Comparison of ENCODE assay signal across 13 cellular contexts in the genomic region with DNA sequence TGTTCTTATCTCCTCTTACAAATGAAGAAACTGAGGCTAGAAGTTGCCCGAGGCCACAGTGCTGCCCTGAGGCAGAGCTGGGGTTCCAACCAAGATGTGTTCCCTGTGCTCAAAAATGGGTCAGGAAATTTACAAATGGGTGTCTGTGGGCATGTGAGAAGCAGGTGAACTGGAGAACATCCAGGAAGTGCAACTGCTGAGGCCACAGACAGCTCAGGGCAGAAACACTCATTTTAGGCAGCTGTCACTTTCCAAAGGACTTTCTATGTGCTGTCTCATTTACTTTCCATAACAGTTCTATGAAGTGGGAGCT. TPM values are rescaled to one million over a fixed set of nuclear protein-coding genes. Genes with fewer than 3 reads are reported as not detected.
A peak's percentile ranks its signal among the peaks of the same experiment; 100 is the strongest.
DNase-seq lines count a peak whose midpoint lies in the region; ATAC-seq, FAIRE-seq and TF ChIP-seq lines count a peak whose summit lies in the region.
"Had no signal": no experiment of that assay in that cellular context is flagged by ENCODE, and none has a peak within 500 bp of the region (broad histone marks: within the 10 kb centered on the region; RNA-seq: fewer than 3 reads in every experiment).

No MANE protein-coding gene starts in this region.

- no peak overlapping the region for H3K9ac ChIP-seq in trophoblast cell (ENCODE audit: low read length)

- H4K8ac ChIP-seq in trophoblast cell (ENCODE audit: low read depth, low read length): no peak overlapping the region

- no peaks in the 10 kb centered on the region for H3K9me3 ChIP-seq in trophoblast cell (ENCODE audit: insufficient read depth, low read depth, low read length)
- H3K9me3 ChIP-seq: HAP-1 had no signal

- no peak overlapping the region for H3K4me2 ChIP-seq in trophoblast cell (ENCODE audit: low read length)

- H3K4me1 ChIP-seq in trophoblast cell (ENCODE audit: control insufficient read depth in 1 of 2, insufficient read depth in 2 of 2, low read length in 2 of 2): no peaks in the 10 kb centered on the region

- H3K27me3 Mint-ChIP-seq in activated CD4-positive, alpha-beta T cell treated with anti-CD3 and anti-CD28 coated beads, Interleukin-2, amount 10 ng/mL, durations not matched to agents 7 days and 5 days: no peaks in the 10 kb centered on the region

- H3K18ac ChIP-seq in trophoblast cell (ENCODE audit: low read length): no peak overlapping the region

- no peak overlapping the region for H3K4ac ChIP-seq in trophoblast cell (ENCODE audit: low read depth, low read length)

- no peaks in the 10 kb centered on the region for H3K79me1 ChIP-seq in trophoblast cell (ENCODE audit: low read length)

- H3K4me1 Mint-ChIP-seq in activated CD4-positive, alpha-beta T cell treated with anti-CD3 and anti-CD28 coated beads, Interleukin-2, amount 10 ng/mL, durations not matched to agents 7 days and 5 days: peaks cover 58% of the 10 kb centered on the region
- H3K4me1 Mint-ChIP-seq in stimulated activated effector memory CD8-positive, alpha-beta T cell treated with anti-CD3 and anti-CD28 coated beads, Interleukin-12 subunit alpha, Interleukin-12 subunit beta, amount 100 ng/mL, for 72 hours: peaks cover 58% of the 10 kb centered on the region

- H3K27ac ChIP-seq in RWPE1 (peak overlapping the region; percentile 56), trophoblast cell (ENCODE audit: low read depth, low read length) (no peak overlapping the region)

- CTCF ChIA-PET in activated CD4-positive, alpha-beta T cell treated with anti-CD3 and anti-CD28 coated beads, Interleukin-2, amount 10 ng/mL, durations not matched to agents 7 days and 5 days (lab: Charles Lee): interaction anchor here (1.0 to 1.8 kb wide), 5 partner anchors 9 to 206 kb away, joined by 3 to 5 read pairs (median 4); no protein-coding TSS in a partner anchor
- CTCF ChIA-PET in RWPE1 (lab: Yijun Ruan, JAX): interaction anchor here (0.6 kb wide), 2 partner anchors 80 to 239 kb away, joined by 3 to 7 read pairs; no protein-coding TSS in a partner anchor

- POLR2A ChIA-PET in activated CD4-positive, alpha-beta T cell treated with anti-CD3 and anti-CD28 coated beads, Interleukin-2, amount 10 ng/mL, durations not matched to agents 7 days and 5 days (lab: Charles Lee): no interaction called here
- POLR2A ChIA-PET in RWPE1 (lab: Yijun Ruan, JAX; ENCODE audit: low non-redundant PET): no interaction called here

- FAIRE-seq in bronchial epithelial cell (lab: Jason Lieb, UNC): peak; percentile 58

- H3K27ac Mint-ChIP-seq in activated CD4-positive, alpha-beta T cell treated with anti-CD3 and anti-CD28 coated beads, Interleukin-2, amount 10 ng/mL, durations not matched to agents 7 days and 5 days: peak overlapping the region; percentile 90
- peak overlapping the region; percentile 60 for H3K27ac Mint-ChIP-seq in stimulated activated effector memory CD8-positive, alpha-beta T cell treated with anti-CD3 and anti-CD28 coated beads, Interleukin-12 subunit alpha, Interleukin-12 subunit beta, amount 100 ng/mL, for 72 hours

- H3K4me3 ChIP-seq in bronchial epithelial cell (ENCODE audit: low read depth, low read length): no peak overlapping the region
- no peak overlapping the region for H3K4me3 ChIP-seq in trophoblast cell (ENCODE audit: low read depth, low read length)
- H3K4me3 ChIP-seq: HAP-1 had no signal

- ATAC-seq in stimulated activated effector memory CD8-positive, alpha-beta T cell treated with anti-CD3 and anti-CD28 coated beads, Interleukin-12 subunit alpha, Interleukin-12 subunit beta, amount 100 ng/mL, for 72 hours: peak; percentile 78

- H3K4me3 Mint-ChIP-seq in activated CD4-positive, alpha-beta T cell treated with anti-CD3 and anti-CD28 coated beads, Interleukin-2, amount 10 ng/mL, durations not matched to agents 7 days and 5 days: peak overlapping the region; percentile 55
- H3K4me3 Mint-ChIP-seq in stimulated activated effector memory CD8-positive, alpha-beta T cell treated with anti-CD3 and anti-CD28 coated beads, Interleukin-12 subunit alpha, Interleukin-12 subunit beta, amount 100 ng/mL, for 72 hours: peak overlapping the region; percentile 58

- H4K91ac ChIP-seq in trophoblast cell (ENCODE audit: low read depth, low read length): no peak overlapping the region

- no peaks in the 10 kb centered on the region for H3K9me3 Mint-ChIP-seq in activated CD4-positive, alpha-beta T cell treated with anti-CD3 and anti-CD28 coated beads, Interleukin-2, amount 10 ng/mL, durations not matched to agents 7 days and 5 days
- H3K9me3 Mint-ChIP-seq in stimulated activated effector memory CD8-positive, alpha-beta T cell treated with anti-CD3 and anti-CD28 coated beads, Interleukin-12 subunit alpha, Interleukin-12 subunit beta, amount 100 ng/mL, for 72 hours: no peaks in the 10 kb centered on the region
- H3K9me3 Mint-ChIP-seq: naive B cell had no signal

- no peak overlapping the region for H3K14ac ChIP-seq in trophoblast cell (ENCODE audit: low read length)

- no peak overlapping the region for H2AK5ac ChIP-seq in trophoblast cell (ENCODE audit: low read length)

- H3K23ac ChIP-seq in trophoblast cell (ENCODE audit: low read length): no peak overlapping the region

- H3K27me3 ChIP-seq in bronchial epithelial cell (ENCODE audit: control insufficient read depth, insufficient read depth, low read length) (no peaks in the 10 kb centered on the region), trophoblast cell (ENCODE audit: insufficient read depth, low read length) (no peaks in the 10 kb centered on the region)

- TF ChIP-seq CTCF in RWPE1 (conservative IDR thresholded peaks at IDR 0.05; ENCODE audit: low read depth) (no peak), bronchial epithelial cell (IDR thresholded peaks at IDR 0.05; ENCODE audit: insufficient read depth, low read length, severe bottlenecking) (no peak)

- DNase-seq in activated CD4-positive, alpha-beta T cell treated with anti-CD3 and anti-CD28 coated beads, Interleukin-2, amount 10 ng/mL, durations not matched to agents 7 days and 5 days: peak; percentile 26
- no peak for DNase-seq in activated CD4-positive, alpha-beta T cell treated with anti-CD3 and anti-CD28 coated beads for 1 hour
- DNase-seq in RWPE1 (ENCODE audit: low spot score) (no peak), bronchial epithelial cell (ENCODE audit: low read depth) (no peak), occipital lobe (lab: John Stamatoyannopoulos, UW) (no peak), iPS-NIHi11 (ENCODE audit: low spot score) (no peak), trophoblast cell (no peak)
- DNase-seq in stimulated activated effector memory CD8-positive, alpha-beta T cell treated with anti-CD3 and anti-CD28 coated beads, Interleukin-12 subunit alpha, Interleukin-12 subunit beta, amount 100 ng/mL, for 72 hours (ENCODE audit: low spot score in 2 of 2): peak in 1 of 2 donors; percentile 55
- DNase-seq: MM.1S, NCI-H774 had no signal

- no peak overlapping the region for H2BK12ac ChIP-seq in trophoblast cell (ENCODE audit: low read length)

- no peak overlapping the region for H2BK120ac ChIP-seq in trophoblast cell (ENCODE audit: insufficient read depth, low read length, poor library complexity)

- no peak overlapping the region for H2BK5ac ChIP-seq in trophoblast cell (ENCODE audit: low read depth, low read length, poor library complexity)

- no peaks in the 10 kb centered on the region for H3K79me2 ChIP-seq in trophoblast cell (ENCODE audit: control insufficient read depth, insufficient read depth, low read length, poor library complexity)

- H3K36me3 ChIP-seq in bronchial epithelial cell (ENCODE audit: control insufficient read depth, insufficient read depth, low read length): no peaks in the 10 kb centered on the region
- H3K36me3 ChIP-seq in trophoblast cell (ENCODE audit: control insufficient read depth in 1 of 2, insufficient read depth in 2 of 2, low read length in 2 of 2): no peaks in the 10 kb centered on the region
- H3K36me3 ChIP-seq: HAP-1 had no signal

- H3K36me3 Mint-ChIP-seq in activated CD4-positive, alpha-beta T cell treated with anti-CD3 and anti-CD28 coated beads, Interleukin-2, amount 10 ng/mL, durations not matched to agents 7 days and 5 days (ENCODE audit: low read depth): no peaks in the 10 kb centered on the region
- H3K36me3 Mint-ChIP-seq in stimulated activated effector memory CD8-positive, alpha-beta T cell treated with anti-CD3 and anti-CD28 coated beads, Interleukin-12 subunit alpha, Interleukin-12 subunit beta, amount 100 ng/mL, for 72 hours: peaks cover 8% of the 10 kb centered on the region
- H3K36me3 Mint-ChIP-seq: naive B cell had no signal

- no peak overlapping the region for H2AFZ ChIP-seq in trophoblast cell (ENCODE audit: insufficient read depth, low read length, poor library complexity)

- H4K12ac ChIP-seq in trophoblast cell (ENCODE audit: low read depth, low read length): no peak overlapping the region

- WGBS in trophoblast cell (ENCODE audit: extremely low coverage, insufficient coverage, insufficient read length): no CpG with 5 or more reads among the region's 1 CpG

RNA-seq across cellular contexts. Expression of a gene that starts 47.2 kb away (rescaled TPM):
- not detected for total RNA-seq in activated CD4-positive, alpha-beta T cell treated with anti-CD3 and anti-CD28 coated beads, Interleukin-2, amount 10 ng/mL, durations not matched to agents 7 days and 5 days
- total RNA-seq in bronchial epithelial cell (not detected in 2 replicates), occipital lobe (79.5 TPM)
- polyA plus RNA-seq in trophoblast cell (2013): 0.01 TPM in 2 replicates
- total RNA-seq: T-helper 1 cell treated with Interleukin-12 subunit alpha and Interleukin-12 subunit beta and Interleukin-4 antibody, amounts not matched to agents 30 ng/mL and 1 ng/mL, for 36 hours had no signal

Comparison
In these comparisons a context has a peak if more than half of its experiments do, and no peak if none do; other contexts are left out.
1. RNA of a gene that starts 47.2 kb away (total RNA-seq): 79.5 TPM in occipital lobe (single experiment); not detected in activated CD4-positive, alpha-beta T cell treated with anti-CD3 and anti-CD28 coated beads, Interleukin-2, amount 10 ng/mL, durations not matched to agents 7 days and 5 days and not detected in bronchial epithelial cell; every median in the first group is over 10 times any median in the second.